In the genomic region with DNA sequence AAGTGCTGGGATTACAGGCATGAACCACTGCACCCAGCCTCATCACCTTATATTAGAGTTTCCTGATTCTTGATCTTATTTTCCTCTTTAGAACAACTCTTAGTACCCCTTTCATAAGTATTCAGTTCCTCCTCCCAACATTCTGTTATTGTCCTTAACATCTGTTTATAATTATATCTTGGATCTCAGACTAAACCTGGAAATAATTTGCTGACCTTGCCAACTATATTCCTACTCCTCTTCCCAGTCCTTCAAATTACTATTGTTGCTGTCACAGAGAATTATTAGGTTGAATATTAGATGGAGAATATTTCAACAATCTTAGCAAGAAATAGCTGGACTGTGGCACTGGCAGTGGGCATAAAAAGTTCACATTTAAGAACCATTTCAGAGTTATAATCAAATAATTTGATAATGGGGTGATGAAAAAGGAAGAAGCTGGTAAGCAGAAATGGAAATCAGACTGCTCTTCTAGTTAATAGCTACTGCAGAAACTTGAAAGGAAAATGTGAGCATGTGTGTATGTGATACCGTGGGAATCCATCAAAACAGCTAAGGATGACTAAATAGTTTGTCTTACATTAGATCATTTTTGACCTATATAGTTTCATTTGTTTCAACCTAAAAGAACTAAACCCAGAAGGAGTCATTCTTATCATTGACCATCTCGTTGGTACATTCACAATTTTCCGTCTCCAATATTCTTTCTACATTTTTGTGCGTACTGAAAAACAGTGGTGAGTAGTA, we compare ENCODE assay signal across 11 cellular contexts. TPM values are rescaled to one million over a fixed set of nuclear protein-coding genes. Genes with fewer than 3 reads are reported as not detected.
A peak's percentile ranks its signal among the peaks of the same experiment; 100 is the strongest.
DNase-seq lines count a peak whose midpoint lies in the region; ATAC-seq lines count a peak whose summit lies in the region.
"Had no signal": no experiment of that assay in that cellular context is flagged by ENCODE, and none has a peak within 500 bp of the region (broad histone marks: within the 10 kb centered on the region; RNA-seq: fewer than 3 reads in every experiment).

No MANE protein-coding gene starts in this region.

- peak overlapping the region; percentile 59 for H3K4me3 Mint-ChIP-seq in activated T-helper 2 cell treated with anti-CD3 and anti-CD28 coated beads, Interferon-gamma antibody, Interleukin-2, Interleukin-4, amounts not matched to agents 10 μg/mL and 5 μg/mL and 100 μg/mL, durations not matched to agents 14 hours and 24 hours and 36 hours (ENCODE audit: low read depth)
- H3K4me3 Mint-ChIP-seq: dendritic cell treated with granulocyte-macrophage colony-stimulating factor and Interleukin-4, amounts not matched to agents 40 ng/mL and 50 ng/mL, for 4 days had no signal

- no peak for ATAC-seq in HG02610 (IDR thresholded peaks at IDR 0.05; ENCODE audit: unreplicated experiment)
- ATAC-seq in GM18873 (IDR thresholded peaks at IDR 0.05; ENCODE audit: low FRiP score, unreplicated experiment) = no peak
- ATAC-seq: GM12878 had no signal

- no peaks in the 10 kb centered on the region for H3K36me3 Mint-ChIP-seq in activated T-helper 2 cell treated with anti-CD3 and anti-CD28 coated beads, Interferon-gamma antibody, Interleukin-2, Interleukin-4, amounts not matched to agents 10 μg/mL and 5 μg/mL and 100 μg/mL, durations not matched to agents 14 hours and 24 hours and 36 hours (ENCODE audit: low read depth)

- H3K9me3 Mint-ChIP-seq in activated T-helper 2 cell treated with anti-CD3 and anti-CD28 coated beads, Interferon-gamma antibody, Interleukin-2, Interleukin-4, amounts not matched to agents 10 μg/mL and 5 μg/mL and 100 μg/mL, durations not matched to agents 14 hours and 24 hours and 36 hours = peaks cover 16% of the 10 kb centered on the region
- H3K9me3 Mint-ChIP-seq: dendritic cell treated with granulocyte-macrophage colony-stimulating factor and Interleukin-4, amounts not matched to agents 40 ng/mL and 50 ng/mL, for 4 days had no signal

- DNase-seq in DMS 273 treated with DMSO at 0.1 percent for 48 hours (lab: John Stamatoyannopoulos, UW) = peak; percentile 8
- peak; percentile 8 for DNase-seq in HT1080 (ENCODE audit: low read depth)
- DNase-seq in activated T-helper 2 cell treated with anti-CD3 and anti-CD28 coated beads, Interferon-gamma antibody, Interleukin-2, Interleukin-4, amounts not matched to agents 10 μg/mL and 5 μg/mL and 100 μg/mL, durations not matched to agents 14 hours and 24 hours and 36 hours (ENCODE audit: low spot score) = no peak
- peak; percentile 69 for DNase-seq in iris pigment epithelial cell (ENCODE audit: low read depth)
- DNase-seq in NCI-H2171 (lab: John Stamatoyannopoulos, UW) = no peak
- DNase-seq: hippocampal formation, NCI-H510A had no signal

- intact Hi-C loops in activated T-helper 2 cell treated with anti-CD3 and anti-CD28 coated beads, Interferon-gamma antibody, Interleukin-2, Interleukin-4, amounts not matched to agents 10 μg/mL and 5 μg/mL and 100 μg/mL, durations not matched to agents 14 hours and 24 hours and 36 hours (cut with micrococcal nuclease) = loop anchor here (1.0 to 5.0 kb wide), 7 partner anchors 15 to 147 kb away; no protein-coding TSS in a partner anchor

- peak overlapping the region; percentile 97 for H3K27ac Mint-ChIP-seq in activated T-helper 2 cell treated with anti-CD3 and anti-CD28 coated beads, Interferon-gamma antibody, Interleukin-2, Interleukin-4, amounts not matched to agents 10 μg/mL and 5 μg/mL and 100 μg/mL, durations not matched to agents 14 hours and 24 hours and 36 hours
- H3K27ac Mint-ChIP-seq: dendritic cell treated with granulocyte-macrophage colony-stimulating factor and Interleukin-4, amounts not matched to agents 40 ng/mL and 50 ng/mL, for 4 days had no signal

- H3K27me3 Mint-ChIP-seq in activated T-helper 2 cell treated with anti-CD3 and anti-CD28 coated beads, Interferon-gamma antibody, Interleukin-2, Interleukin-4, amounts not matched to agents 10 μg/mL and 5 μg/mL and 100 μg/mL, durations not matched to agents 14 hours and 24 hours and 36 hours (ENCODE audit: low read depth) = peaks cover 4% of the 10 kb centered on the region
- H3K27me3 Mint-ChIP-seq: dendritic cell treated with granulocyte-macrophage colony-stimulating factor and Interleukin-4, amounts not matched to agents 40 ng/mL and 50 ng/mL, for 4 days had no signal

- peaks cover 18% of the 10 kb centered on the region for H3K4me1 Mint-ChIP-seq in activated T-helper 2 cell treated with anti-CD3 and anti-CD28 coated beads, Interferon-gamma antibody, Interleukin-2, Interleukin-4, amounts not matched to agents 10 μg/mL and 5 μg/mL and 100 μg/mL, durations not matched to agents 14 hours and 24 hours and 36 hours (ENCODE audit: low read depth)

RNA-seq across cellular contexts. Expression of gene PRDM8, which starts 43.3 kb away (rescaled TPM):
- total RNA-seq in HT1080 (2014; rRNA removed; shearing (Covaris generic)) = 15.0 and 18.6 TPM in 2 replicates
- 27.8 and 31.2 TPM in 2 replicates for polyA plus RNA-seq in HT1080 (2015; cell fraction: cytosol; rRNA removed)
- polyA plus RNA-seq in HT1080 (2015; cell fraction: nucleus; rRNA removed) = 82.5 and 91.3 TPM in 2 replicates
- total RNA-seq in activated T-helper 2 cell treated with anti-CD3 and anti-CD28 coated beads, Interferon-gamma antibody, Interleukin-2, Interleukin-4, amounts not matched to agents 10 μg/mL and 5 μg/mL and 100 μg/mL, durations not matched to agents 14 hours and 24 hours and 36 hours = 1.1 and 1.8 TPM in 2 replicates

Comparison
In these comparisons a context has a peak if more than half of its experiments do, and no peak if none do; other contexts are left out.
1. DNase-seq: peak in DMS 273 treated with DMSO at 0.1 percent for 48 hours (single experiment), HT1080 (single experiment) and iris pigment epithelial cell (single experiment); none in activated T-helper 2 cell treated with anti-CD3 and anti-CD28 coated beads, Interferon-gamma antibody, Interleukin-2, Interleukin-4, amounts not matched to agents 10 μg/mL and 5 μg/mL and 100 μg/mL, durations not matched to agents 14 hours and 24 hours and 36 hours (single experiment) and NCI-H2171 (single experiment).